Comparison of ENCODE assay signal across 24 cellular contexts in the genomic region with DNA sequence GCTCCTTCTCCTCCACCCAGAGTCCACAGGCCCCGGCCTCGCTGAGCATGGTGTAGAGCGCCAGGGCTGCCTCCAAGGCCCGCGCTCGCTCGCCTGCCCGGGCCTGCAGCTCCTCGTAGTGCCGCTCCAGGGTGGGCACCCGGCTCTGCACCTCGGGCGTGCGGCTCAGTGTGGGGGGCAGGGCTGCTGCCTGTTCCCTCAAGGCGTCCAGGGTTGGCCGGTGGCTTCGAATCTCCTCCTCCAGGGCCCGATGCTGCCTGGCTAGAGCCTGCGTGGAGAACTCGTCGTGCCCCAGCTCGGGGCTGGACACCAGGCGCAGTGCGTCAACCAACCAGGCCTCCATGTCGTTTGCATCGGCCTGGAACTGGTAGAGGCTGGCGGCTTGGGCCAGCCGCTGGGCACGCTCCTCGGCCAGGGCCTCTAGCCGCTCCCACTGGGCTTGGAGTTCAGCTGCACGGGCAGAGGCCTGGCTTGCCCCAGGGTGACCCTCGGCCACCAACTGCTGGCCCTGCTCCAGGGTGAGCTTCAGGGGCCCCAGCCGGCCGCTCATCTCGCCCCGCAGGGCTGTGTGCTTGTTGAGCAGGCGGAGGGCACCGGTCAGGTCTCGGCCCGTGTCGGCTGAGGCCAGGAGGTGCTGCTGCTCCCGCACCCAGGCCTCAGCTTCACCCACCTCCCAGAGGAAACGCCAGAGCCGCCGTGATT. TPM values are rescaled to one million over a fixed set of nuclear protein-coding genes. Genes with fewer than 3 reads are reported as not detected.
A peak's percentile ranks its signal among the peaks of the same experiment; 100 is the strongest.
DNase-seq lines count a peak whose midpoint lies in the region; ATAC-seq, FAIRE-seq and TF ChIP-seq lines count a peak whose summit lies in the region.
"Had no signal": no experiment of that assay in that cellular context is flagged by ENCODE, and none has a peak within 500 bp of the region (broad histone marks: within the 10 kb centered on the region; RNA-seq: fewer than 3 reads in every experiment).

No MANE protein-coding gene starts in this region.

- H4K20me1 ChIP-seq in K562 (replicated peaks; ENCODE audit: control insufficient read depth, insufficient read depth, low read length), result no peaks in the 10 kb centered on the region
- H4K20me1 ChIP-seq in hepatocyte (ENCODE audit: insufficient read depth, poor library complexity, severe bottlenecking), result no peaks in the 10 kb centered on the region

- H3K4me2 ChIP-seq in K562 (ENCODE audit: insufficient read depth, low read length) (no peak overlapping the region), hepatocyte (no peak overlapping the region)
- H3K4me2 ChIP-seq: BLaER1 had no signal

- peak overlapping the region in 1 of 2 experiments; percentile 29; a peak in 1 of 4 replicates for H3K9ac ChIP-seq in K562 (ENCODE audit: insufficient read depth in 1 of 2, low read depth in 2 of 2, low read length in 2 of 2)
- H3K9ac ChIP-seq: BLaER1 had no signal

- CTCF ChIA-PET in K562 (lab: Yijun Ruan, JAX; ENCODE audit: low intra/inter-chr PET ratio), result no interaction called here

- TF ChIP-seq POLR2A in K562 (conservative IDR thresholded peaks at IDR 0.05) (no peak), GM12892 (IDR thresholded peaks at IDR 0.05; ENCODE audit: low read depth, low read length) (no peak)

- DNase-seq in K562 (ENCODE audit: extremely low read depth in 1 of 4, low spot score in 3 of 4), result no peak
- no peak for DNase-seq in lower lobe of right lung
- DNase-seq in GM12892 (ENCODE audit: insufficient read length), result no peak
- no peak for DNase-seq in stimulated activated CD4-positive, alpha-beta T cell treated with anti-CD3 and anti-CD28 coated beads, Interleukin-1b, Interleukin-23, amount 100 ng/mL, for 48 hours
- DNase-seq in hepatocyte (ENCODE audit: low spot score), result no peak
- DNase-seq: CD4-positive, alpha-beta T cell; COR-L47; DMS 273 treated with DMSO at 0.1 percent for 48 hours; DMS79 treated with DMSO at 0.1 percent for 48 hours; NCI-H1092; NCI-H1436 treated with DMSO at 0.1 percent for 48 hours; NCI-H1930; NCI-H524; NCI-H774; NK-92 treated with Interleukin-12 subunit alpha and Interleukin-12 subunit beta, amount 100 ng/mL, for 24 hours; Peyer's patch; Right ventricle myocardium superior had no signal

- WGBS in K562 (ENCODE audit: insufficient coverage, low coverage, missing lambda C conversion rate), result 98% methylated on average over 27 of the region's 46 CpGs
- WGBS in hepatocyte (ENCODE audit: low lambda C conversion rate, missing lambda C conversion rate), result 95% methylated on average over 44 of the region's 46 CpGs

- in situ Hi-C loops in K562 (cut with MboI), result no loop called here

- TF ChIP-seq EP300 in K562 (IDR thresholded peaks at IDR 0.05; ENCODE audit: low read length), result no peak

- H3K27ac ChIP-seq in KOPT-K1 (ENCODE audit: low read depth, low read length, poor library complexity, severe bottlenecking) (peak overlapping the region; percentile 51), K562 (ENCODE audit: extremely low read depth, low read depth, low read length) (no peak overlapping the region), lower lobe of right lung (no peak overlapping the region), temporal lobe (ENCODE audit: low read depth, low read length) (peak overlapping the region; percentile 17), hepatocyte (no peak overlapping the region)
- H3K27ac ChIP-seq: BLaER1, Peyer's patch had no signal

- POLR2A ChIA-PET in K562 (lab: Yijun Ruan, JAX), result no interaction called here

- H3K4me1 ChIP-seq in K562 (replicated peaks in 1 of 2; ENCODE audit: control insufficient read depth in 2 of 2, insufficient read depth in 2 of 2, low read length in 2 of 2) (peaks cover 20 to 49% of the 10 kb centered on the region in 2 experiments), lower lobe of right lung (no peaks in the 10 kb centered on the region), hepatocyte (ENCODE audit: insufficient read depth) (no peaks in the 10 kb centered on the region)
- H3K4me1 ChIP-seq: Peyer's patch had no signal

- no peak for FAIRE-seq in K562 (lab: Jason Lieb, UNC)
- no peak for FAIRE-seq in GM12892 (lab: Jason Lieb, UNC)
- FAIRE-seq: GM12878, H1 had no signal

- H3K36me3 ChIP-seq in KOPT-K1 (ENCODE audit: insufficient read depth, low read length), result no peaks in the 10 kb centered on the region
- peaks cover 55% of the 10 kb centered on the region; the same call in 2 of the 3 replicates for H3K36me3 ChIP-seq in K562 (ENCODE audit: control insufficient read depth, insufficient read depth, low read length)
- no peaks in the 10 kb centered on the region for H3K36me3 ChIP-seq in lower lobe of right lung
- H3K36me3 ChIP-seq in hepatocyte (replicated peaks; ENCODE audit: insufficient read depth, low read depth), result no peaks in the 10 kb centered on the region
- H3K36me3 ChIP-seq: Peyer's patch had no signal

- no peak for TF ChIP-seq CTCF in K562 (IDR thresholded peaks at IDR 0.05 in 2 of 3, conservative IDR thresholded peaks at IDR 0.05 in 1 of 3; ENCODE audit: insufficient read depth in 2 of 3, low read depth in 1 of 3, low read length in 3 of 3)
- no peak for TF ChIP-seq CTCF in lower lobe of right lung (IDR thresholded peaks at IDR 0.05)
- no peak for TF ChIP-seq CTCF in hepatocyte (IDR thresholded peaks at IDR 0.05; ENCODE audit: poor library complexity)

- no peaks in the 10 kb centered on the region for H3K9me1 ChIP-seq in K562 (ENCODE audit: control insufficient read depth, insufficient read depth, low read length)

- no peak for ATAC-seq in K562
- peak; percentile 18 to 31 for ATAC-seq in lower lobe of right lung
- ATAC-seq: GM12878, HCT116 had no signal

- no peaks in the 10 kb centered on the region for H3K9me2 ChIP-seq in hepatocyte (replicated peaks; ENCODE audit: insufficient read depth)

- no peak overlapping the region for H3K4me3 ChIP-seq in K562
- H3K4me3 ChIP-seq in lower lobe of right lung, result no peak overlapping the region
- H3K4me3 ChIP-seq in hepatocyte, result no peak overlapping the region
- H3K4me3 ChIP-seq: BLaER1, GM12878, Peyer's patch had no signal

- H3K27me3 ChIP-seq in K562 (ENCODE audit: control insufficient read depth in 2 of 2, insufficient read depth in 2 of 2, low read length in 2 of 2) (no peaks in the 10 kb centered on the region), lower lobe of right lung (ENCODE audit: low read depth) (no peaks in the 10 kb centered on the region), hepatocyte (no peaks in the 10 kb centered on the region)
- H3K27me3 ChIP-seq: BLaER1, Peyer's patch had no signal

- no TSS peak for BruUV-seq in K562 (replicated peaks; lab: Mats Ljungman, UMichigan)

- intact Hi-C loops in K562 (cut with micrococcal nuclease), result no loop called here
- intact Hi-C loops in lower lobe of right lung (cut with DNase I), result no loop called here

- H3K79me2 ChIP-seq in K562 (ENCODE audit: control insufficient read depth, insufficient read depth, low read length), result peaks cover 11% of the 10 kb centered on the region; the same call in 2 of the 3 replicates
- H3K79me2 ChIP-seq in hepatocyte, result no peaks in the 10 kb centered on the region

- TF ChIP-seq RAD21 in K562 (CRISPR knock-in tag; conservative IDR thresholded peaks at IDR 0.05 in 1 of 2, IDR thresholded peaks at IDR 0.05 in 1 of 2), result no peak

- no peak overlapping the region for H2AFZ ChIP-seq in K562 (ENCODE audit: low read depth, low read length)
- H2AFZ ChIP-seq in hepatocyte, result no peak overlapping the region

- no peaks in the 10 kb centered on the region for H3K9me3 ChIP-seq in KOPT-K1 (ENCODE audit: insufficient read depth, low read length, poor library complexity, severe bottlenecking)
- no peaks in the 10 kb centered on the region for H3K9me3 ChIP-seq in K562 (replicated peaks; ENCODE audit: control insufficient read depth, insufficient read depth, low read depth, low read length)
- peaks cover 3% of the 10 kb centered on the region for H3K9me3 ChIP-seq in lower lobe of right lung
- no peaks in the 10 kb centered on the region for H3K9me3 ChIP-seq in hepatocyte (ENCODE audit: low read depth)
- H3K9me3 ChIP-seq: BLaER1, Peyer's patch had no signal

RNA-seq across cellular contexts. Expression of gene SPTBN2, which starts 24.2 kb away (rescaled TPM):
- 38.7 and 79.0 TPM in 2 replicates for total RNA-seq in K562 (2011; cell fraction: chromatin; rRNA removed; ENCODE audit: low replicate concordance)
- total RNA-seq in K562 (2011; cell fraction: nucleolus; rRNA removed), result 36.8 and 51.9 TPM in 2 replicates
- 19.7 and 37.4 TPM in 2 replicates for total RNA-seq in K562 (2011; cell fraction: nucleoplasm; rRNA removed)
- total RNA-seq in K562 (2014; rRNA removed) (56.5 and 65.5 TPM in 2 replicates), K562 (2014; rRNA removed; fragmentation: Illumina TruSeq; extraction: Trizol) (9.2 and 15.2 TPM in 2 replicates), K562 (2015; rRNA removed; fragmentation: Illumina TruSeq; extraction: Trizol) (25.5 and 25.6 TPM in 2 replicates), K562 (2021) (50.0 and 55.6 TPM in 2 replicates), lower lobe of right lung (6.4 TPM), temporal lobe (155 TPM), hepatocyte (115 and 152 TPM in 2 replicates)
- polyA plus RNA-seq in K562 (2011; rRNA removed) (12.1 and 15.3 TPM in 2 replicates), K562 (2014; fragmentation: Illumina TruSeq; extraction: Trizol) (19.7 and 33.5 TPM in 2 replicates), K562 (2014; fragmentation: Nextera tagmentation; extraction: Ambion mirVana) (under 1 TPM; 0.38 to 0.49 TPM), K562 (2014; rRNA removed) (31.4 and 33.3 TPM in 2 replicates), hepatocyte (177 and 183 TPM in 2 replicates)
- polyA plus RNA-seq in K562 (2011; cell fraction: cytosol; rRNA removed), result 14.8 and 18.5 TPM in 2 replicates
- 45.3 and 54.6 TPM in 2 replicates for polyA plus RNA-seq in K562 (2011; cell fraction: nucleus; rRNA removed)
- 34.5 and 42.4 TPM in 2 replicates for polyA plus RNA-seq in K562 (2012)
- polyA minus RNA-seq in K562 (2011; rRNA and poly(A)+ RNA removed), result 15.2 and 22.3 TPM in 2 replicates
- polyA minus RNA-seq in K562 (2011; cell fraction: cytosol; rRNA and poly(A)+ RNA removed), result 22.2 and 30.1 TPM in 2 replicates
- polyA minus RNA-seq in K562 (2011; cell fraction: nucleus; rRNA and poly(A)+ RNA removed), result 10.4 and 25.8 TPM in 2 replicates
- 0.06 TPM for polyA plus RNA-seq in GM12892 (2012; ENCODE audit: missing spikeins)
- total RNA-seq: CD4-positive, alpha-beta T cell had no signal
- polyA plus RNA-seq: IgD-negative memory B cell had no signal

RNA-seq across cellular contexts. Expression of gene RBM4B, which starts 27.1 kb away (rescaled TPM):
- 71.9 and 81.9 TPM in 2 replicates for total RNA-seq in K562 (2011; cell fraction: chromatin; rRNA removed; ENCODE audit: low replicate concordance)
- 44.4 and 49.7 TPM in 2 replicates for total RNA-seq in K562 (2011; cell fraction: nucleolus; rRNA removed)
- total RNA-seq in K562 (2011; cell fraction: nucleoplasm; rRNA removed), result 60.9 and 75.6 TPM in 2 replicates
- 14.6 and 16.1 TPM in 2 replicates for total RNA-seq in K562 (2014; rRNA removed)
- total RNA-seq in K562 (2014; rRNA removed; fragmentation: Illumina TruSeq; extraction: Trizol), result 18.8 and 19.9 TPM in 2 replicates
- total RNA-seq in K562 (2015; rRNA removed; fragmentation: Illumina TruSeq; extraction: Trizol), result 23.3 and 23.8 TPM in 2 replicates
- total RNA-seq in K562 (2021), result 16.9 and 17.8 TPM in 2 replicates
- 39.5 and 39.9 TPM in 2 replicates for polyA plus RNA-seq in K562 (2011; rRNA removed)
- 21.2 and 30.5 TPM in 2 replicates for polyA plus RNA-seq in K562 (2011; cell fraction: cytosol; rRNA removed)
- polyA plus RNA-seq in K562 (2011; cell fraction: nucleus; rRNA removed), result 108 and 136 TPM in 2 replicates
- polyA plus RNA-seq in K562 (2012), result 19.0 and 22.8 TPM in 2 replicates
- polyA plus RNA-seq in K562 (2014; fragmentation: Illumina TruSeq; extraction: Trizol), result 22.4 and 23.7 TPM in 2 replicates
- polyA plus RNA-seq in K562 (2014; fragmentation: Nextera tagmentation; extraction: Ambion mirVana), result 10 to 100 TPM; 29.7 to 32.3 TPM
- polyA plus RNA-seq in K562 (2014; rRNA removed), result 31.7 and 33.0 TPM in 2 replicates
- polyA minus RNA-seq in K562 (2011; rRNA and poly(A)+ RNA removed), result 25.3 and 29.5 TPM in 2 replicates
- 7.0 and 8.5 TPM in 2 replicates for polyA minus RNA-seq in K562 (2011; cell fraction: cytosol; rRNA and poly(A)+ RNA removed)
- polyA minus RNA-seq in K562 (2011; cell fraction: nucleus; rRNA and poly(A)+ RNA removed), result 18.6 and 29.1 TPM in 2 replicates
- 17.6 TPM for total RNA-seq in lower lobe of right lung
- total RNA-seq in temporal lobe, result 72.5 TPM
- polyA plus RNA-seq in GM12892 (2012; ENCODE audit: missing spikeins), result 16.9 TPM
- total RNA-seq in hepatocyte, result 25.7 and 26.7 TPM in 2 replicates
- 32.4 and 33.4 TPM in 2 replicates for polyA plus RNA-seq in hepatocyte

Comparison
In these comparisons a context has a peak if more than half of its experiments do, and no peak if none do; other contexts are left out.
1. H3K27ac ChIP-seq: peak in KOPT-K1 (single experiment) and temporal lobe (single experiment); none in K562 (single experiment), lower lobe of right lung (single experiment) and hepatocyte (single experiment).